In the genomic region with DNA sequence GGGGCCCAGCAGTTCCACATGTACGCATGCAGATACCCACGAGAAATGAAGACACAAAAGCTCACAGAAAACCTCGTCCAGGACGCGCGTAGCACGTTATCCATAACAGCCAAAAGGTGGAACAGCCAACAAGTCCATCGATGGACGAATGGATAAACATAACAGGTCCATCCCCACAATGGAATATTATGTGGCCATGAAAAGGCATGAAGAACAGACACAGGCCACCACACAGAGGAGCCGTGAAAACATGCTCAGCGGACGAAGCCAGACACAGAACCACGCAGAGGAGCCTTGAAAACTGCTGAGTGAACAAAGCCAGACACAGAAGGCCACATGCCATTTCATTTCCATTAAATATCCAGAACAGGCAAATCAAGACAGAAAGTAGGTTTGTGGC, we compare ENCODE assay signal across 14 cellular contexts. TPM values are rescaled to one million over a fixed set of nuclear protein-coding genes. Genes with fewer than 3 reads are reported as not detected.
DNase-seq lines count a peak whose midpoint lies in the region; ATAC-seq, FAIRE-seq and TF ChIP-seq lines count a peak whose summit lies in the region.
"Had no signal": no experiment of that assay in that cellular context is flagged by ENCODE, and none has a peak within 500 bp of the region (broad histone marks: within the 10 kb centered on the region; RNA-seq: fewer than 3 reads in every experiment).

No MANE protein-coding gene starts in this region.

- peak overlapping the region; percentile 48 for H3K27ac Mint-ChIP-seq in astrocyte (ENCODE audit: unreplicated experiment)

- H3K27ac ChIP-seq in A549 (peak overlapping the region in 1 of 2 experiments; percentile 61; a peak in 2 of 6 replicates), astrocyte (ENCODE audit: low read depth, low read length) (no peak overlapping the region), kidney (ENCODE audit: low read depth in 2 of 2, low read length in 2 of 2) (no peak overlapping the region), hepatocyte (no peak overlapping the region)
- H3K27ac ChIP-seq: BLaER1 treated with 17β-estradiol and CSF1 and Interleukin-3, amounts not matched to agents 10 nM and 100 nM had no signal

- POLR2A ChIA-PET in A549 (lab: Yijun Ruan, JAX): no interaction called here

- no peak for ATAC-seq in A549
- no peak for ATAC-seq in GM19328 (IDR thresholded peaks at IDR 0.05; ENCODE audit: unreplicated experiment)

- H3K36me3 Mint-ChIP-seq in astrocyte (ENCODE audit: low read depth, unreplicated experiment): peaks cover 5% of the 10 kb centered on the region
- H3K36me3 Mint-ChIP-seq: CD4-positive, CD25-positive, alpha-beta regulatory T cell had no signal

- H3K9ac ChIP-seq in astrocyte (ENCODE audit: low read length): no peak overlapping the region
- H3K9ac ChIP-seq in kidney (ENCODE audit: low read length in 2 of 2): no peak overlapping the region
- H3K9ac ChIP-seq: BLaER1 treated with 17β-estradiol and CSF1 and Interleukin-3, amounts not matched to agents 10 nM and 100 nM had no signal

- no peaks in the 10 kb centered on the region for H3K9me3 Mint-ChIP-seq in astrocyte (ENCODE audit: unreplicated experiment)

- H3K27me3 Mint-ChIP-seq in astrocyte (ENCODE audit: low read depth, unreplicated experiment): no peaks in the 10 kb centered on the region
- H3K27me3 Mint-ChIP-seq: CD4-positive, CD25-positive, alpha-beta regulatory T cell had no signal

- H3K4me1 ChIP-seq in A549: peaks cover 11% of the 10 kb centered on the region
- peaks cover 8% of the 10 kb centered on the region for H3K4me1 ChIP-seq in astrocyte (ENCODE audit: insufficient read depth, low read length)
- H3K4me1 ChIP-seq in kidney (ENCODE audit: control insufficient read depth in 1 of 2, insufficient read depth in 1 of 2, low read depth in 1 of 2, low read length in 2 of 2): peaks cover 0 to 15% of the 10 kb centered on the region in 2 donors
- peaks cover 4% of the 10 kb centered on the region for H3K4me1 ChIP-seq in hepatocyte (ENCODE audit: insufficient read depth)

- H3K79me2 ChIP-seq in astrocyte (ENCODE audit: insufficient read depth, low read length): peaks cover 7% of the 10 kb centered on the region
- H3K79me2 ChIP-seq in hepatocyte: no peaks in the 10 kb centered on the region

- DNase-seq in A549 (ENCODE audit: low read depth in 1 of 2, low spot score in 1 of 2): no peak
- DNase-seq in HTR-8/SVneo (ENCODE audit: insufficient read length, low spot score): no peak
- no peak for DNase-seq in astrocyte (ENCODE audit: low read depth)
- peak; percentile 14 for DNase-seq in kidney
- DNase-seq in putamen (ENCODE audit: low spot score): no peak
- no peak for DNase-seq in MG63
- no peak for DNase-seq in hepatocyte (ENCODE audit: low spot score)
- DNase-seq: 8988T; ACHN; CD4-positive, CD25-positive, alpha-beta regulatory T cell; DMS 273 treated with DMSO at 0.1 percent for 48 hours; IMR-90 had no signal

- 92% methylated on average over 13 of the region's 13 CpGs for WGBS in A549 (ENCODE audit: missing lambda C conversion rate)
- WGBS in hepatocyte (ENCODE audit: low lambda C conversion rate, missing lambda C conversion rate): 97% methylated on average over 13 of the region's 13 CpGs

- H3K36me3 ChIP-seq in astrocyte (ENCODE audit: insufficient read depth, low read length) (no peaks in the 10 kb centered on the region), kidney (ENCODE audit: control insufficient read depth in 1 of 2, insufficient read depth in 2 of 2, low read length in 2 of 2) (no peaks in the 10 kb centered on the region), MG63 (no peaks in the 10 kb centered on the region), hepatocyte (replicated peaks; ENCODE audit: insufficient read depth, low read depth) (no peaks in the 10 kb centered on the region)

- no peak overlapping the region for H2AFZ ChIP-seq in astrocyte (ENCODE audit: low read depth, low read length)
- no peak overlapping the region for H2AFZ ChIP-seq in hepatocyte

- TF ChIP-seq EP300 in A549 (IDR thresholded peaks at IDR 0.05): no peak

- TF ChIP-seq POLR2A in A549 (IDR thresholded peaks at IDR 0.05; ENCODE audit: low read length): no peak

- no peaks in the 10 kb centered on the region for H3K27me3 ChIP-seq in astrocyte (ENCODE audit: insufficient read depth, low read length)
- H3K27me3 ChIP-seq in MG63: no peaks in the 10 kb centered on the region
- no peaks in the 10 kb centered on the region for H3K27me3 ChIP-seq in hepatocyte

- H4K20me1 ChIP-seq in astrocyte (ENCODE audit: insufficient read depth, low read length): peaks cover 12% of the 10 kb centered on the region
- no peaks in the 10 kb centered on the region for H4K20me1 ChIP-seq in hepatocyte (ENCODE audit: insufficient read depth, poor library complexity, severe bottlenecking)

- intact Hi-C loops in kidney (cut with DNase I): no loop called here

- H3K4me2 ChIP-seq in A549: 0 out of 3 replicates have a peak overlapping the region, but pooled peaks have one; percentile 44
- H3K4me2 ChIP-seq in astrocyte (ENCODE audit: low read length): peak overlapping the region; percentile 37
- no peak overlapping the region for H3K4me2 ChIP-seq in hepatocyte
- H3K4me2 ChIP-seq: BLaER1 treated with 17β-estradiol and CSF1 and Interleukin-3, amounts not matched to agents 10 nM and 100 nM had no signal

- no peaks in the 10 kb centered on the region for H3K9me2 ChIP-seq in hepatocyte (replicated peaks; ENCODE audit: insufficient read depth)

- no peak for TF ChIP-seq RAD21 in A549 (conservative IDR thresholded peaks at IDR 0.05 in 1 of 2, IDR thresholded peaks at IDR 0.05 in 1 of 2)

- no peak overlapping the region for H3K4me3 Mint-ChIP-seq in astrocyte (ENCODE audit: unreplicated experiment)
- H3K4me3 Mint-ChIP-seq: CD4-positive, CD25-positive, alpha-beta regulatory T cell had no signal

- FAIRE-seq in A549 (lab: Jason Lieb, UNC) (no peak), HTR-8/SVneo (lab: Jason Lieb, UNC) (peak; percentile 20), astrocyte (lab: Jason Lieb, UNC) (no peak), kidney (lab: Jason Lieb, UNC) (no peak)

- TF ChIP-seq CTCF in A549 (IDR thresholded peaks at IDR 0.05): no peak
- no peak for TF ChIP-seq CTCF in astrocyte (IDR thresholded peaks at IDR 0.05; ENCODE audit: insufficient read depth, low read depth, low read length)
- TF ChIP-seq CTCF in kidney (IDR thresholded peaks at IDR 0.05; ENCODE audit: borderline replicate concordance, extremely low read depth, insufficient read depth): no peak
- no peak for TF ChIP-seq CTCF in hepatocyte (IDR thresholded peaks at IDR 0.05; ENCODE audit: poor library complexity)

- peaks cover 14% of the 10 kb centered on the region for H3K4me1 Mint-ChIP-seq in astrocyte (ENCODE audit: low read depth, unreplicated experiment)

- CTCF ChIA-PET in A549 (lab: Yijun Ruan, JAX): interaction anchor here (1.1 to 2.5 kb wide), 7 partner anchors 9 to 109 kb away, joined by 3 to 13 read pairs (median 3); no protein-coding TSS in a partner anchor

- H3K9me3 ChIP-seq in A549 (no peaks in the 10 kb centered on the region), astrocyte (ENCODE audit: insufficient read depth, low read depth, low read length) (no peaks in the 10 kb centered on the region), kidney (ENCODE audit: control insufficient read depth in 1 of 2, low read length in 2 of 2) (no peaks in the 10 kb centered on the region), MG63 (no peaks in the 10 kb centered on the region), hepatocyte (ENCODE audit: low read depth) (no peaks in the 10 kb centered on the region)

- H3K4me3 ChIP-seq in A549 (no peak overlapping the region), astrocyte (ENCODE audit: insufficient read depth, low read depth, low read length) (no peak overlapping the region), kidney (ENCODE audit: low read length in 2 of 2) (no peak overlapping the region), MG63 (no peak overlapping the region), hepatocyte (no peak overlapping the region)
- H3K4me3 ChIP-seq: BLaER1 treated with 17β-estradiol and CSF1 and Interleukin-3, amounts not matched to agents 10 nM and 100 nM had no signal

TF ChIP-seq in A549, 52 proteins besides CTCF, POLR2A, EP300 and RAD21:
- TF ChIP-seq ZSCAN20 (CRISPR knock-in tag; IDR thresholded peaks at IDR 0.05) (no peak), MAFK (IDR thresholded peaks at IDR 0.05; ENCODE audit: partially characterized antibody) (peak; percentile 10)

RNA-seq across cellular contexts. Expression of gene SLC2A4RG, which starts 38.0 kb away (rescaled TPM):
- polyA plus RNA-seq in A549 (2011; rRNA removed) (22.5 and 28.1 TPM in 2 replicates), A549 (2017; fragmentation: RNase III; extraction: RNeasy Plus Mini Kit Qiagen cat#74134 plus additional on column Dnase treatment) (59.6 to 64.7 TPM (median 64.6 TPM) in 3 replicates), kidney (ENCODE audit: insufficient read depth, low read depth, low replicate concordance) (171 TPM), hepatocyte (50.4 and 53.6 TPM in 2 replicates)
- polyA plus RNA-seq in A549 (2012; cell fraction: cytosol; rRNA removed): 75.6 and 107 TPM in 2 replicates
- polyA plus RNA-seq in A549 (2012; cell fraction: nucleus; rRNA removed): 267 and 298 TPM in 2 replicates
- 5.8 and 14.9 TPM in 2 replicates for polyA minus RNA-seq in A549 (2011; rRNA and poly(A)+ RNA removed)
- total RNA-seq in astrocyte (65.6 and 68.3 TPM in 2 replicates), kidney (154 TPM), hepatocyte (43.9 and 59.4 TPM in 2 replicates)
- 49.0 and 123 TPM in 2 replicates for total RNA-seq in MG63 (2014; rRNA removed; shearing (Covaris generic); ENCODE audit: low replicate concordance)

RNA-seq across cellular contexts. Expression of gene LIME1, which starts 41.1 kb away (rescaled TPM):
- polyA plus RNA-seq in A549 (2011; rRNA removed) (2.5 and 2.8 TPM in 2 replicates), A549 (2017; fragmentation: RNase III; extraction: RNeasy Plus Mini Kit Qiagen cat#74134 plus additional on column Dnase treatment) (5.9 to 7.2 TPM (median 6.5 TPM) in 3 replicates), kidney (ENCODE audit: insufficient read depth, low read depth, low replicate concordance) (114 TPM), hepatocyte (20.2 and 20.7 TPM in 2 replicates)
- 9.6 and 17.7 TPM in 2 replicates for polyA plus RNA-seq in A549 (2012; cell fraction: cytosol; rRNA removed)
- polyA plus RNA-seq in A549 (2012; cell fraction: nucleus; rRNA removed): 114 and 216 TPM in 2 replicates
- polyA minus RNA-seq in A549 (2011; rRNA and poly(A)+ RNA removed): 0.45 and 0.88 TPM in 2 replicates
- total RNA-seq in astrocyte (7.6 TPM in 2 replicates), kidney (12.1 TPM), hepatocyte (6.6 and 11.7 TPM in 2 replicates)
- total RNA-seq in MG63 (2014; rRNA removed; shearing (Covaris generic); ENCODE audit: low replicate concordance): 2.8 and 5.7 TPM in 2 replicates

RNA-seq across cellular contexts. Expression of gene ZBTB46, which starts 53.5 kb away (rescaled TPM):
- 0.17 and 0.26 TPM in 2 replicates for polyA plus RNA-seq in A549 (2011; rRNA removed)
- polyA plus RNA-seq in A549 (2012; cell fraction: cytosol; rRNA removed): 0.32 and 0.76 TPM in 2 replicates
- polyA plus RNA-seq in A549 (2012; cell fraction: nucleus; rRNA removed): 1.2 and 1.3 TPM in 2 replicates
- 0.32 to 0.43 TPM (median 0.42 TPM) in 3 replicates for polyA plus RNA-seq in A549 (2017; fragmentation: RNase III; extraction: RNeasy Plus Mini Kit Qiagen cat#74134 plus additional on column Dnase treatment)
- polyA minus RNA-seq in A549 (2011; rRNA and poly(A)+ RNA removed): 2.6 and 2.8 TPM in 2 replicates
- total RNA-seq in astrocyte: 12.9 and 13.9 TPM in 2 replicates
- 24.0 TPM for total RNA-seq in kidney
- 4.5 TPM for polyA plus RNA-seq in kidney (ENCODE audit: insufficient read depth, low read depth, low replicate concordance)
- 5.5 and 15.9 TPM in 2 replicates for total RNA-seq in MG63 (2014; rRNA removed; shearing (Covaris generic); ENCODE audit: low replicate concordance)
- 4.0 and 5.2 TPM in 2 replicates for total RNA-seq in hepatocyte
- polyA plus RNA-seq in hepatocyte: 2.0 and 3.2 TPM in 2 replicates
